Comparison of ENCODE assay signal across 24 cellular contexts in genomic region chr2:182962641-182963040, GRCh38.
"Had no signal": no experiment of that assay in that cellular context is flagged by ENCODE, and none has a peak within 500 bp of the region (broad histone marks: within the 10 kb centered on the region; RNA-seq: fewer than 3 reads in every experiment).

No MANE protein-coding gene starts in this region.

- H3K79me2 ChIP-seq: parathyroid adenoma had no signal

- H3K4me1 ChIP-seq: left lung, stomach, thyroid gland, vagina had no signal

- H3K27ac ChIP-seq: epithelial cell of prostate, gastrocnemius medialis, left lung, neutrophil, parathyroid adenoma, stomach, thyroid gland, vagina had no signal

- DNase-seq: cortex of kidney; effector memory CD8-positive, alpha-beta T cell; foreskin fibroblast; gastrocnemius medialis; head of caudate nucleus; left cardiac atrium; left lung; mesenchymal stem cell; mucosa of descending colon; naive B cell; stimulated activated CD4-positive, alpha-beta T cell treated with anti-CD3 and anti-CD28 coated beads, Interleukin-2, amount 100 ng/mL, for 24 hours; stimulated activated CD4-positive, alpha-beta T cell treated with anti-CD3 and anti-CD28 coated beads, Interleukin-4, amount 100 ng/mL, for 24 hours; stimulated activated naive CD4-positive, alpha-beta T cell treated with Interleukin-2 at 50 U/mL for 16 hours; stomach; thyroid gland; trophoblast cell had no signal

- H3K9ac ChIP-seq: parathyroid adenoma had no signal

- H3K36me3 ChIP-seq: neutrophil had no signal

- H2AFZ ChIP-seq: parathyroid adenoma had no signal

- H3K9me3 ChIP-seq: gastrocnemius medialis, left lung, mucosa of descending colon, neutrophil, stomach, thyroid gland, vagina had no signal

- ATAC-seq: effector memory CD8-positive, alpha-beta T cell; esophagus mucosa; gastrocnemius medialis; left cardiac atrium; left lung; mucosa of descending colon; natural killer cell treated with Interleukin-12 subunit alpha and Interleukin-12 subunit beta and Interleukin-15 and Interleukin-18, amount 100 ng/mL, for 72 hours; sciatic nerve; stimulated activated effector memory CD8-positive, alpha-beta T cell treated with anti-CD3 and anti-CD28 coated beads, Interleukin-12 subunit alpha, Interleukin-12 subunit beta, amount 100 ng/mL, for 72 hours had no signal

- H3K4me3 ChIP-seq: gastrocnemius medialis, left lung, mucosa of descending colon, stomach, thyroid gland, vagina had no signal

- H3K27me3 ChIP-seq: gastrocnemius medialis, left lung, neutrophil, stomach, thyroid gland, vagina had no signal
